In genomic region chr11:64164392-64165312, GRCh38 we compare ENCODE assay signal across 1 cellular context.
TF ChIP-seq lines count a peak whose summit lies in the region.

No MANE protein-coding gene starts in this region.

TF ChIP-seq in HepG2, 621 proteins besides CTCF, POLR2A, EP300 and RAD21 (continued from another document):
- 0 out of 2 replicates have a peak, but pooled peaks have one; percentile 35 for TF ChIP-seq ZNF280B (CRISPR knock-in tag; IDR thresholded peaks at IDR 0.05; ENCODE audit: borderline replicate concordance)
- TF ChIP-seq ZNF704 (CRISPR knock-in tag; IDR thresholded peaks at IDR 0.05; ENCODE audit: borderline replicate concordance) = no peak
- TF ChIP-seq PATZ1 (CRISPR knock-in tag; IDR thresholded peaks at IDR 0.05) = 0 out of 2 replicates have a peak, but pooled peaks have one; percentile 5
- TF ChIP-seq ZHX1 (CRISPR knock-in tag; IDR thresholded peaks at IDR 0.05; ENCODE audit: low read depth) = peak; percentile 41; the same call in 1 of the 2 replicates
- peak; percentile 82 for TF ChIP-seq PRPF4 (IDR thresholded peaks at IDR 0.05; ENCODE audit: low read depth, low read length, poor library complexity, severe bottlenecking)
- peak; percentile 70; the same call in 1 of the 2 replicates for TF ChIP-seq NR0B2 (CRISPR knock-in tag; IDR thresholded peaks at IDR 0.05)
- TF ChIP-seq TFDP1 (CRISPR knock-in tag; IDR thresholded peaks at IDR 0.05; ENCODE audit: borderline replicate concordance) = peak; percentile 54; the same call in 1 of the 2 replicates
- peak; percentile 30; the same call in 1 of the 2 replicates for TF ChIP-seq ZNF253 (CRISPR knock-in tag; IDR thresholded peaks at IDR 0.05; ENCODE audit: borderline replicate concordance)
- TF ChIP-seq THAP11 (CRISPR knock-in tag; IDR thresholded peaks at IDR 0.05) = peak; percentile 16; the same call in 1 of the 2 replicates
- 0 out of 2 replicates have a peak, but pooled peaks have one; percentile 55 for TF ChIP-seq THAP7 (CRISPR knock-in tag; IDR thresholded peaks at IDR 0.05)
- TF ChIP-seq SMAD9 (CRISPR knock-in tag; IDR thresholded peaks at IDR 0.05) = peak; percentile 58; the same call in 1 of the 2 replicates
- TF ChIP-seq ZNF563 (CRISPR knock-in tag; IDR thresholded peaks at IDR 0.05) = no peak
- no peak for TF ChIP-seq ELF1 (CRISPR knock-in tag; IDR thresholded peaks at IDR 0.05)
- peak; percentile 86 for TF ChIP-seq MAX (IDR thresholded peaks at IDR 0.05)
- 0 out of 2 replicates have a peak, but pooled peaks have one; percentile 15 for TF ChIP-seq TAF1 (CRISPR knock-in tag; IDR thresholded peaks at IDR 0.05)
